ENCODE assay signal across 27 cellular contexts in genomic region chr9:79170643-79171042, GRCh38.
"Had no signal": no experiment of that assay in that cellular context is flagged by ENCODE, and none has a peak within 500 bp of the region (broad histone marks: within the 10 kb centered on the region; RNA-seq: fewer than 3 reads in every experiment).

No MANE protein-coding gene starts in this region.

- H3K36me3 ChIP-seq: stomach, suprapubic skin, thoracic aorta, thyroid gland, tibial artery, tibial nerve, transverse colon, upper lobe of left lung, upper lobe of right lung, uterus, vagina had no signal

- ATAC-seq: stimulated activated effector memory CD8-positive, alpha-beta T cell treated with anti-CD3 and anti-CD28 coated beads, Interleukin-12 subunit alpha, Interleukin-12 subunit beta, amount 100 ng/mL, for 72 hours; stimulated activated memory B cell treated with anti-CD40 and anti-IgM and Interleukin-4, amounts not matched to agents 10 μg/mL and 1 μg/mL and 100 μg/mL, for 72 hours; stimulated activated naive B cell treated with anti-CD40 and anti-IgM and Interleukin-4, amounts not matched to agents 10 μg/mL and 1 μg/mL and 100 μg/mL, for 72 hours; stimulated activated naive CD8-positive, alpha-beta T cell treated with anti-CD3 and anti-CD28 coated beads, Interleukin-15, amount 100 ng/mL, for 72 hours; stimulated activated naive CD8-positive, alpha-beta T cell treated with anti-CD3 and anti-CD28 coated beads, Interleukin-15, Interleukin-2, amounts not matched to agents 100 U/mL and 50 U/mL, for 24 hours; upper lobe of right lung had no signal

- DNase-seq: stimulated activated CD4-positive, alpha-beta T cell treated with anti-CD3 and anti-CD28 coated beads, Interleukin-2, amount 100 ng/mL, for 48 hours; stimulated activated CD4-positive, alpha-beta T cell treated with anti-CD3 and anti-CD28 coated beads, Interleukin-4, amount 100 ng/mL, for 1 hour; stimulated activated CD4-positive, alpha-beta T cell treated with anti-CD3 and anti-CD28 coated beads, Interleukin-4, amount 100 ng/mL, for 24 hours; stimulated activated CD4-positive, alpha-beta T cell treated with anti-CD3 and anti-CD28 coated beads, Interleukin-4, amount 100 ng/mL, for 4 hours; stimulated activated CD8-positive, alpha-beta memory T cell treated with anti-CD3 and anti-CD28 coated beads, Interleukin-4, amount 100 ng/mL, for 48 hours; stimulated activated naive B cell treated with anti-CD40 and anti-IgM and Interleukin-4, amounts not matched to agents 10 μg/mL and 1 μg/mL and 100 μg/mL, for 72 hours; stimulated activated naive CD4-positive, alpha-beta T cell; stimulated activated naive CD4-positive, alpha-beta T cell treated with Interleukin-2 at 50 U/mL for 16 hours; stimulated activated naive CD8-positive, alpha-beta T cell treated with anti-CD3 and anti-CD28 coated beads, Interleukin-15, amount 100 ng/mL, for 72 hours; stimulated activated naive CD8-positive, alpha-beta T cell treated with anti-CD3 and anti-CD28 coated beads, Interleukin-15, Interleukin-2, amounts not matched to agents 100 U/mL and 50 U/mL, for 24 hours; stomach; substantia nigra; testis; thyroid gland; tibial artery; transverse colon; trophoblast cell; upper lobe of left lung; upper lobe of right lung; uterus had no signal

- H3K9me3 ChIP-seq: suprapubic skin, testis, thoracic aorta, thyroid gland, tibial artery, transverse colon, uterus, vagina had no signal

- H3K27ac ChIP-seq: stomach, suprapubic skin, testis, thoracic aorta, thyroid gland, tibial artery, tibial nerve, transverse colon, upper lobe of left lung, upper lobe of right lung, uterus, vagina had no signal

- FAIRE-seq: urothelium cell line had no signal

- H3K4me1 ChIP-seq: testis, thyroid gland, tibial artery, tibial nerve, transverse colon, upper lobe of left lung, upper lobe of right lung, uterus had no signal

- H3K27me3 ChIP-seq: stomach, suprapubic skin, testis, thyroid gland, tibial artery, tibial nerve, transverse colon, upper lobe of left lung, upper lobe of right lung, uterus, vagina had no signal

- H3K4me3 ChIP-seq: stomach, suprapubic skin, testis, thoracic aorta, thyroid gland, tibial artery, tibial nerve, transverse colon, upper lobe of left lung, upper lobe of right lung, uterus, vagina had no signal
